1 cellular context compared by ENCODE assay signal in the genomic region with DNA sequence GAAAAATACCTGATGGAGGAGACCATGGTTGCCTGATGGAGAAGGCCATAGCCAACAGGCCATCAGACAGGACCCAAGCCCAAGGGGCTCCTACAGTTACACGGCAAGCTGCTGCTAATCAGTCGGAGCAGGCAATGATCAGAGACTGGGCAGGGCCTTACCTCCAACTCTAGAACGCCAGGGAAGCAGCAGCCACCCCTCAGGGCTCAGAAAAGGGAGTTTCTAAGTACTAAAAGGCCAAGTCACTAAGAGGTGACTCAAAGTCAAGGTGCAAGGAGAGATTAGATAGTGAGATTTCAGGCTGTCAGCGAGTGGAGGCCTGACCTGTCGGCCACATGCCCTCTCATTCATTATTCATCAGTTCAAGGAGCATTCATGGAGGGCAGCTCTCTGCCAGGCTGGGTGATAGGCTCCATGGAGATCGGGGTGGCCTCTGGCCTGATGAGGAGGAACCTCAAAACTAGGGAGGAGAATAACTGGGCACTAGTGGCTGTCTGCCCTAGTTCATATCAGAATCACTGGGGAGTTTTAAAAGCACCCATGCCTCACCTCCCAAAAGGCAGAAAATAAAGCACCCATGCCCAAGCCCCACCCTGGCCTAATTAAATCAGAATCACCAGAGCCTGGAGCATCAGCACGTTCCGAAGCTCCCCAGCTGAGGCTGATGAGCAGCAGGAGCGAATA.
TF ChIP-seq lines count a peak whose summit lies in the region.

No MANE protein-coding gene starts in this region.

TF ChIP-seq in K562, 482 proteins besides CTCF, POLR2A, EP300 and RAD21 (continued from another document and continues in another):
- no peak for TF ChIP-seq TRIM25 (IDR thresholded peaks at IDR 0.05; ENCODE audit: borderline replicate concordance)
- peak in 1 of 2 experiments; percentile 56; a peak in 1 of 4 replicates for TF ChIP-seq HDAC1 (IDR thresholded peaks at IDR 0.05)
- no peak for TF ChIP-seq TSC22D4 (tag; IDR thresholded peaks at IDR 0.05)
- TF ChIP-seq ETV5 (CRISPR knock-in tag; IDR thresholded peaks at IDR 0.05; ENCODE audit: low read depth) = no peak
- TF ChIP-seq KLF16 (IDR thresholded peaks at IDR 0.05) = peak; percentile 39; the same call in 1 of the 2 replicates
- TF ChIP-seq ZNF384 (IDR thresholded peaks at IDR 0.05; ENCODE audit: low read depth, low read length) = no peak
- TF ChIP-seq TEAD1 (CRISPR knock-in tag; IDR thresholded peaks at IDR 0.05) = no peak
- TF ChIP-seq POU5F1 (IDR thresholded peaks at IDR 0.05; ENCODE audit: borderline replicate concordance, low read depth, low read length, partially characterized antibody) = no peak
- TF ChIP-seq, protein P1, sequence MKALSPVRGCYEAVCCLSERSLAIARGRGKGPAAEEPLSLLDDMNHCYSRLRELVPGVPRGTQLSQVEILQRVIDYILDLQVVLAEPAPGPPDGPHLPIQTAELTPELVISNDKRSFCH (CRISPR knock-in tag; IDR thresholded peaks at IDR 0.05) = no peak
- TF ChIP-seq, protein P1 (tag; IDR thresholded peaks at IDR 0.05) = no peak
- TF ChIP-seq, protein P2, sequence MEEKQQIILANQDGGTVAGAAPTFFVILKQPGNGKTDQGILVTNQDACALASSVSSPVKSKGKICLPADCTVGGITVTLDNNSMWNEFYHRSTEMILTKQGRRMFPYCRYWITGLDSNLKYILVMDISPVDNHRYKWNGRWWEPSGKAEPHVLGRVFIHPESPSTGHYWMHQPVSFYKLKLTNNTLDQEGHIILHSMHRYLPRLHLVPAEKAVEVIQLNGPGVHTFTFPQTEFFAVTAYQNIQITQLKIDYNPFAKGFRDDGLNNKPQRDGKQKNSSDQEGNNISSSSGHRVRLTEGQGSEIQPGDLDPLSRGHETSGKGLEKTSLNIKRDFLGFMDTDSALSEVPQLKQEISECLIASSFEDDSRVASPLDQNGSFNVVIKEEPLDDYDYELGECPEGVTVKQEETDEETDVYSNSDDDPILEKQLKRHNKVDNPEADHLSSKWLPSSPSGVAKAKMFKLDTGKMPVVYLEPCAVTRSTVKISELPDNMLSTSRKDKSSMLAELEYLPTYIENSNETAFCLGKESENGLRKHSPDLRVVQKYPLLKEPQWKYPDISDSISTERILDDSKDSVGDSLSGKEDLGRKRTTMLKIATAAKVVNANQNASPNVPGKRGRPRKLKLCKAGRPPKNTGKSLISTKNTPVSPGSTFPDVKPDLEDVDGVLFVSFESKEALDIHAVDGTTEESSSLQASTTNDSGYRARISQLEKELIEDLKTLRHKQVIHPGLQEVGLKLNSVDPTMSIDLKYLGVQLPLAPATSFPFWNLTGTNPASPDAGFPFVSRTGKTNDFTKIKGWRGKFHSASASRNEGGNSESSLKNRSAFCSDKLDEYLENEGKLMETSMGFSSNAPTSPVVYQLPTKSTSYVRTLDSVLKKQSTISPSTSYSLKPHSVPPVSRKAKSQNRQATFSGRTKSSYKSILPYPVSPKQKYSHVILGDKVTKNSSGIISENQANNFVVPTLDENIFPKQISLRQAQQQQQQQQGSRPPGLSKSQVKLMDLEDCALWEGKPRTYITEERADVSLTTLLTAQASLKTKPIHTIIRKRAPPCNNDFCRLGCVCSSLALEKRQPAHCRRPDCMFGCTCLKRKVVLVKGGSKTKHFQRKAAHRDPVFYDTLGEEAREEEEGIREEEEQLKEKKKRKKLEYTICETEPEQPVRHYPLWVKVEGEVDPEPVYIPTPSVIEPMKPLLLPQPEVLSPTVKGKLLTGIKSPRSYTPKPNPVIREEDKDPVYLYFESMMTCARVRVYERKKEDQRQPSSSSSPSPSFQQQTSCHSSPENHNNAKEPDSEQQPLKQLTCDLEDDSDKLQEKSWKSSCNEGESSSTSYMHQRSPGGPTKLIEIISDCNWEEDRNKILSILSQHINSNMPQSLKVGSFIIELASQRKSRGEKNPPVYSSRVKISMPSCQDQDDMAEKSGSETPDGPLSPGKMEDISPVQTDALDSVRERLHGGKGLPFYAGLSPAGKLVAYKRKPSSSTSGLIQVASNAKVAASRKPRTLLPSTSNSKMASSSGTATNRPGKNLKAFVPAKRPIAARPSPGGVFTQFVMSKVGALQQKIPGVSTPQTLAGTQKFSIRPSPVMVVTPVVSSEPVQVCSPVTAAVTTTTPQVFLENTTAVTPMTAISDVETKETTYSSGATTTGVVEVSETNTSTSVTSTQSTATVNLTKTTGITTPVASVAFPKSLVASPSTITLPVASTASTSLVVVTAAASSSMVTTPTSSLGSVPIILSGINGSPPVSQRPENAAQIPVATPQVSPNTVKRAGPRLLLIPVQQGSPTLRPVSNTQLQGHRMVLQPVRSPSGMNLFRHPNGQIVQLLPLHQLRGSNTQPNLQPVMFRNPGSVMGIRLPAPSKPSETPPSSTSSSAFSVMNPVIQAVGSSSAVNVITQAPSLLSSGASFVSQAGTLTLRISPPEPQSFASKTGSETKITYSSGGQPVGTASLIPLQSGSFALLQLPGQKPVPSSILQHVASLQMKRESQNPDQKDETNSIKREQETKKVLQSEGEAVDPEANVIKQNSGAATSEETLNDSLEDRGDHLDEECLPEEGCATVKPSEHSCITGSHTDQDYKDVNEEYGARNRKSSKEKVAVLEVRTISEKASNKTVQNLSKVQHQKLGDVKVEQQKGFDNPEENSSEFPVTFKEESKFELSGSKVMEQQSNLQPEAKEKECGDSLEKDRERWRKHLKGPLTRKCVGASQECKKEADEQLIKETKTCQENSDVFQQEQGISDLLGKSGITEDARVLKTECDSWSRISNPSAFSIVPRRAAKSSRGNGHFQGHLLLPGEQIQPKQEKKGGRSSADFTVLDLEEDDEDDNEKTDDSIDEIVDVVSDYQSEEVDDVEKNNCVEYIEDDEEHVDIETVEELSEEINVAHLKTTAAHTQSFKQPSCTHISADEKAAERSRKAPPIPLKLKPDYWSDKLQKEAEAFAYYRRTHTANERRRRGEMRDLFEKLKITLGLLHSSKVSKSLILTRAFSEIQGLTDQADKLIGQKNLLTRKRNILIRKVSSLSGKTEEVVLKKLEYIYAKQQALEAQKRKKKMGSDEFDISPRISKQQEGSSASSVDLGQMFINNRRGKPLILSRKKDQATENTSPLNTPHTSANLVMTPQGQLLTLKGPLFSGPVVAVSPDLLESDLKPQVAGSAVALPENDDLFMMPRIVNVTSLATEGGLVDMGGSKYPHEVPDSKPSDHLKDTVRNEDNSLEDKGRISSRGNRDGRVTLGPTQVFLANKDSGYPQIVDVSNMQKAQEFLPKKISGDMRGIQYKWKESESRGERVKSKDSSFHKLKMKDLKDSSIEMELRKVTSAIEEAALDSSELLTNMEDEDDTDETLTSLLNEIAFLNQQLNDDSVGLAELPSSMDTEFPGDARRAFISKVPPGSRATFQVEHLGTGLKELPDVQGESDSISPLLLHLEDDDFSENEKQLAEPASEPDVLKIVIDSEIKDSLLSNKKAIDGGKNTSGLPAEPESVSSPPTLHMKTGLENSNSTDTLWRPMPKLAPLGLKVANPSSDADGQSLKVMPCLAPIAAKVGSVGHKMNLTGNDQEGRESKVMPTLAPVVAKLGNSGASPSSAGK (IDR thresholded peaks at IDR 0.05) = no peak
- TF ChIP-seq PPARD (CRISPR knock-in tag; IDR thresholded peaks at IDR 0.05) = no peak
- TF ChIP-seq TRIM24 (IDR thresholded peaks at IDR 0.05) = peak; percentile 45 to 70; a peak in 3 of 4 replicates
- TF ChIP-seq GATAD2A (IDR thresholded peaks at IDR 0.05) = 0 out of 2 replicates have a peak, but pooled peaks have one; percentile 51
- TF ChIP-seq NUFIP1 (IDR thresholded peaks at IDR 0.05; ENCODE audit: partially characterized antibody) = no peak
- no peak for TF ChIP-seq SAP30 (IDR thresholded peaks at IDR 0.05; ENCODE audit: borderline replicate concordance, insufficient read depth, low read depth, low read length, poor library complexity, severe bottlenecking)
- 0 out of 2 replicates have a peak, but pooled peaks have one; percentile 35 for TF ChIP-seq EP400 (IDR thresholded peaks at IDR 0.05)
- TF ChIP-seq FUS (optimal IDR thresholded peaks at IDR 0.05; ENCODE audit: low read depth, low read length) = no peak
- no peak for TF ChIP-seq ASH1L (IDR thresholded peaks at IDR 0.05; ENCODE audit: borderline replicate concordance, low read depth, partially characterized antibody)
- TF ChIP-seq, protein P3, sequence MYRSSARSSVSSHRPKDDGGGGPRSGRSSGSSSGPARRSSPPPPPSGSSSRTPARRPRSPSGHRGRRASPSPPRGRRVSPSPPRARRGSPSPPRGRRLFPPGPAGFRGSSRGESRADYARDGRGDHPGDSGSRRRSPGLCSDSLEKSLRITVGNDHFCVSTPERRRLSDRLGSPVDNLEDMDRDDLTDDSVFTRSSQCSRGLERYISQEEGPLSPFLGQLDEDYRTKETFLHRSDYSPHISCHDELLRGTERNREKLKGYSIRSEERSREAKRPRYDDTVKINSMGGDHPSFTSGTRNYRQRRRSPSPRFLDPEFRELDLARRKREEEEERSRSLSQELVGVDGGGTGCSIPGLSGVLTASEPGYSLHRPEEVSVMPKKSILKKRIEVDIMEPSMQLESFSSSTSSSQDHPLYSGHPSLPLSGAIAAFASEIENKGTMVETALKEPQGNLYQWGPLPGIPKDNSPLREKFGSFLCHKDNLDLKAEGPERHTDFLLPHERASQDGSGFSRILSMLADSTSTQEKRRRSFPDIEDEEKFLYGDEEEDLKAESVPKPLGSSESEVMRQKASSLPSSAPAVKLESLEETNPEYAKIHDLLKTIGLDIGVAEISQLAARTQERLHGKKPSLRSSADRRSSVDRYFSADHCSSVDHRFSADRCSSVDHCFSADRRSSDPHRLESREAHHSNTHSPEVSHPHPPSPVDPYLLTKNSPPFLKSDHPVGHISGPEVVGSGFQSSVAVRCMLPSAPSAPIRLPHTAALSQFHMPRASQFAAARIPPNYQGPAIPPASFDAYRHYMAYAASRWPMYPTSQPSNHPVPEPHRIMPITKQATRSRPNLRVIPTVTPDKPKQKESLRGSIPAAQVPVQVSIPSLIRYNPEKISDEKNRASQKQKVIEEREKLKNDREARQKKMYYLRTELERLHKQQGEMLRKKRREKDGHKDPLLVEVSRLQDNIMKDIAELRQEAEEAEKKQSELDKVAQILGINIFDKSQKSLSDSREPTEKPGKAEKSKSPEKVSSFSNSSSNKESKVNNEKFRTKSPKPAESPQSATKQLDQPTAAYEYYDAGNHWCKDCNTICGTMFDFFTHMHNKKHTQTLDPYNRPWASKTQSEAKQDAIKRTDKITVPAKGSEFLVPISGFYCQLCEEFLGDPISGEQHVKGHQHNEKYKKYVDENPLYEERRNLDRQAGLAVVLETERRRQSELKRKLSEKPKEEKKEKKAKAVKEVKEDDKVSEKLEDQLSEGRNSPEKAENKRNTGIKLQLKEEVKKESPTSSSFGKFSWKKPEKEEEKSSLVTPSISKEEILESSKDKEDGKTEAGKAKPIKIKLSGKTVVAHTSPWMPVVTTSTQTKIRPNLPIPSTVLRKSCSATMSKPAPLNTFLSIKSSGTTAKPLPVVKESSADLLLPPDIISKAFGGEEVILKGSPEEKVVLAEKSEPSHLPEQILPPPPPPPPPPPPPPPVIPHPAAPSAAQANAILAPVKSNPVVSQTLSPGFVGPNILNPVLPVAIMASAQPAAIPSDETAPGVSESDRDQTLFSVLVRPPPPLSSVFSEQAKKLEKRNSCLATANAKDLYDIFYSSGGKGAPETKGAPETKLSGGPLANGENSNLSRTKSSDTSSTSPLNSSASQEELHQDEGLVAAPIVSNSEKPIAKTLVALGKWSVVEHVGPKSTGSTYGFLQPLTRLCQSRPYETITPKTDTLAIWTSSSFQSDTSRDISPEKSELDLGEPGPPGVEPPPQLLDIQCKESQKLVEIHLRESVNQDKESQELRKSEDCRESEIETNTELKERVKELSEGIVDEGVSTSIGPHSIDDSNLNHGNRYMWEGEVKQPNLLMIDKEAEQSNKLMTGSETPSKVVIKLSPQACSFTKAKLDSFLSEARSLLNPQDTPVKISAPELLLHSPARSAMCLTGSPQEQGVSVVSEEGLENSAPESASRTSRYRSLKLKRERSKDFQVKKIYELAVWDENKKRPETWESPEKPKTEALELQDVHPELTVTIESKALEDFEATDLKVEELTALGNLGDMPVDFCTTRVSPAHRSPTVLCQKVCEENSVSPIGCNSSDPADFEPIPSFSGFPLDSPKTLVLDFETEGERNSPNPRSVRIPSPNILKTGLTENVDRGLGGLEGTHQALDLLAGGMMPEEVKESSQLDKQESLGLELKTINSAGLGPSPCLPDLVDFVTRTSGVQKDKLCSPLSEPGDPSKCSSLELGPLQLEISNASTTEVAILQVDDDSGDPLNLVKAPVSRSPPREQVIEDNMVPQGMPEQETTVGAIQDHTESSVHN (IDR thresholded peaks at IDR 0.05; ENCODE audit: borderline replicate concordance in 1 of 2, low read depth in 1 of 2) = no peak
- TF ChIP-seq HSF4 (CRISPR knock-in tag; IDR thresholded peaks at IDR 0.05; ENCODE audit: borderline replicate concordance) = no peak
- no peak for TF ChIP-seq IRF2 (CRISPR knock-in tag; IDR thresholded peaks at IDR 0.05)
- TF ChIP-seq STAT5A (IDR thresholded peaks at IDR 0.05; ENCODE audit: borderline replicate concordance, low read length) = peak; percentile 79
- TF ChIP-seq MITF (IDR thresholded peaks at IDR 0.05) = 0 out of 2 replicates have a peak, but pooled peaks have one; percentile 10
- no peak for TF ChIP-seq MBD1 (CRISPR knock-in tag; IDR thresholded peaks at IDR 0.05)
